ENCODE assay signal across 20 cellular contexts in genomic region chr11:14318581-14318981, GRCh38. TPM values are rescaled to one million over a fixed set of nuclear protein-coding genes. Genes with fewer than 3 reads are reported as not detected.
DNase-seq lines count a peak whose midpoint lies in the region; ATAC-seq, FAIRE-seq and TF ChIP-seq lines count a peak whose summit lies in the region.
"Had no signal": no experiment of that assay in that cellular context is flagged by ENCODE, and none has a peak within 500 bp of the region (broad histone marks: within the 10 kb centered on the region; RNA-seq: fewer than 3 reads in every experiment).

No MANE protein-coding gene starts in this region.

- H3K4me1 ChIP-seq in A549 (peaks cover 35% of the 10 kb centered on the region), HEK293 (ENCODE audit: control insufficient read depth, insufficient read depth, low read length) (no peaks in the 10 kb centered on the region), GM12878 (ENCODE audit: control insufficient read depth, insufficient read depth, low read length) (peaks cover 37% of the 10 kb centered on the region), left lung (peaks cover 3 to 7% of the 10 kb centered on the region in 2 donors), endodermal cell (ENCODE audit: control insufficient read depth, insufficient read depth, low read length) (no peaks in the 10 kb centered on the region)
- H3K4me1 ChIP-seq: parathyroid adenoma had no signal

- RAD21 ChIA-PET in GM12878 (lab: Charles Lee; ENCODE audit: unreplicated experiment), result interaction anchor here (0.6 to 3.3 kb wide), 7 partner anchors 9 to 137 kb away, joined by 3 to 14 read pairs (median 4); no protein-coding TSS in a partner anchor

- no peaks in the 10 kb centered on the region for H3K36me3 Mint-ChIP-seq in CD4-positive, alpha-beta T cell (ENCODE audit: low read depth)
- peaks cover 3% of the 10 kb centered on the region for H3K36me3 Mint-ChIP-seq in endodermal cell (ENCODE audit: low read depth)

- ATAC-seq in A549 (peak; percentile 70 to 79; a peak in 4 of 6 replicates), GM12878 (no peak), left lung (peak; percentile 88)
- no peak for ATAC-seq in CD4-positive, alpha-beta T cell (ENCODE audit: poor library complexity)
- ATAC-seq in activated CD4-positive, CD25-positive, alpha-beta regulatory T cell treated with anti-CD3 and anti-CD28 coated beads, Interleukin-2, amount 50 U/mL, for 24 hours, result no peak
- ATAC-seq: activated T-cell treated with anti-CD3 and anti-CD28 coated beads, Interleukin-2, amount 50 U/mL, for 72 hours; Right ventricle myocardium inferior; stimulated activated naive CD8-positive, alpha-beta T cell treated with anti-CD3 and anti-CD28 coated beads, Interleukin-15, amount 100 ng/mL, for 72 hours had no signal

- H3K9me3 Mint-ChIP-seq in CD4-positive, alpha-beta T cell, result no peaks in the 10 kb centered on the region
- no peaks in the 10 kb centered on the region for H3K9me3 Mint-ChIP-seq in endodermal cell
- H3K9me3 Mint-ChIP-seq: activated CD4-positive, alpha-beta T cell treated with anti-CD3 and anti-CD28 coated beads, Interleukin-2, amount 10 ng/mL, durations not matched to agents 7 days and 5 days; activated T-cell treated with anti-CD3 and anti-CD28 coated beads, Interleukin-2, amount 50 U/mL, for 72 hours; T-helper 2 cell treated with Interferon-gamma antibody and Interleukin-4, amounts not matched to agents 5 μg/mL and 100 μg/mL, for 36 hours had no signal

- H3K9ac ChIP-seq in GM12878 (ENCODE audit: control insufficient read depth, insufficient read depth, low read length) (no peak overlapping the region), endodermal cell (ENCODE audit: extremely low read depth, low read length, poor library complexity, severe bottlenecking) (no peak overlapping the region)
- H3K9ac ChIP-seq: parathyroid adenoma had no signal

- peak overlapping the region; percentile 22 to 50; a peak in 3 of 6 replicates for H3K27ac ChIP-seq in A549
- no peak overlapping the region for H3K27ac ChIP-seq in HEK293 (ENCODE audit: extremely low read depth, low read depth, low read length)
- no peak overlapping the region for H3K27ac ChIP-seq in GM12878 (ENCODE audit: control insufficient read depth, insufficient read depth)
- H3K27ac ChIP-seq in left lung, result peak overlapping the region in 1 of 2 donors; percentile 17
- H3K27ac ChIP-seq in CD4-positive, alpha-beta T cell (ENCODE audit: low read depth, low read length), result no peak overlapping the region
- H3K27ac ChIP-seq in coronary artery, result no peak overlapping the region
- no peak overlapping the region for H3K27ac ChIP-seq in endodermal cell (ENCODE audit: low read depth, low read length)
- H3K27ac ChIP-seq: parathyroid adenoma had no signal

- TF ChIP-seq RAD21 in A549 (conservative IDR thresholded peaks at IDR 0.05 in 1 of 2, IDR thresholded peaks at IDR 0.05 in 1 of 2) (no peak), GM12878 (IDR thresholded peaks at IDR 0.05; ENCODE audit: insufficient read depth, low read depth, low read length) (no peak)

- no peaks in the 10 kb centered on the region for H3K27me3 Mint-ChIP-seq in CD4-positive, alpha-beta T cell
- H3K27me3 Mint-ChIP-seq in endodermal cell (ENCODE audit: insufficient read depth), result no peaks in the 10 kb centered on the region
- H3K27me3 Mint-ChIP-seq: activated CD4-positive, alpha-beta T cell treated with anti-CD3 and anti-CD28 coated beads, Interleukin-2, amount 10 ng/mL, durations not matched to agents 7 days and 5 days; stimulated activated naive CD8-positive, alpha-beta T cell treated with anti-CD3 and anti-CD28 coated beads, Interleukin-15, amount 100 ng/mL, for 72 hours had no signal

- H3K4me3 ChIP-seq in A549, result no peak overlapping the region
- H3K4me3 ChIP-seq in HEK293 (ENCODE audit: low read depth, low read length), result no peak overlapping the region
- no peak overlapping the region for H3K4me3 ChIP-seq in GM12878
- H3K4me3 ChIP-seq in left lung, result no peak overlapping the region
- no peak overlapping the region for H3K4me3 ChIP-seq in coronary artery
- no peak overlapping the region for H3K4me3 ChIP-seq in endodermal cell (ENCODE audit: low read length)

- H3K79me2 ChIP-seq in GM12878 (ENCODE audit: control insufficient read depth, insufficient read depth, low read length), result peaks cover 85% of the 10 kb centered on the region

- no peak overlapping the region for H3K4me3 Mint-ChIP-seq in CD4-positive, alpha-beta T cell
- H3K4me3 Mint-ChIP-seq in endodermal cell, result no peak overlapping the region
- H3K4me3 Mint-ChIP-seq: activated CD4-positive, alpha-beta T cell treated with anti-CD3 and anti-CD28 coated beads, Interleukin-2, amount 10 ng/mL, durations not matched to agents 7 days and 5 days; activated T-cell treated with anti-CD3 and anti-CD28 coated beads, Interleukin-2, amount 50 U/mL, for 72 hours; stimulated activated naive CD8-positive, alpha-beta T cell treated with anti-CD3 and anti-CD28 coated beads, Interleukin-15, amount 100 ng/mL, for 72 hours; T-helper 2 cell treated with Interferon-gamma antibody and Interleukin-4, amounts not matched to agents 5 μg/mL and 100 μg/mL, for 36 hours had no signal

- no peak for TF ChIP-seq CTCF in A549 (IDR thresholded peaks at IDR 0.05)
- TF ChIP-seq CTCF in HEK293 (tag by site-specific recombination; IDR thresholded peaks at IDR 0.05), result no peak
- no peak for TF ChIP-seq CTCF in GM12878 (IDR thresholded peaks at IDR 0.05 in 2 of 3, conservative IDR thresholded peaks at IDR 0.05 in 1 of 3; ENCODE audit: control insufficient read depth in 2 of 3, extremely low read depth in 1 of 3, insufficient read depth in 1 of 3, low read depth in 3 of 3, low read length in 3 of 3)
- TF ChIP-seq CTCF in left lung (IDR thresholded peaks at IDR 0.05), result no peak
- no peak for TF ChIP-seq CTCF in CD4-positive, alpha-beta T cell (IDR thresholded peaks at IDR 0.05)
- TF ChIP-seq CTCF in coronary artery (IDR thresholded peaks at IDR 0.05), result no peak
- TF ChIP-seq CTCF in endodermal cell (conservative IDR thresholded peaks at IDR 0.05), result no peak

- intact Hi-C loops in GM12878 (cut with micrococcal nuclease; ENCODE audit: unreplicated experiment), result no loop called here
- intact Hi-C loops in left lung (cut with DNase I), result no loop called here
- intact Hi-C loops in CD4-positive, alpha-beta T cell (cut with DNase I, micrococcal nuclease), result no loop called here

- H4K20me1 ChIP-seq in GM12878 (ENCODE audit: control insufficient read depth, insufficient read depth), result no peaks in the 10 kb centered on the region

- TF ChIP-seq EP300 in A549 (IDR thresholded peaks at IDR 0.05) (no peak), GM12878 (IDR thresholded peaks at IDR 0.05; ENCODE audit: borderline replicate concordance in 1 of 2, control insufficient read depth in 1 of 2, low read depth in 2 of 2, low read length in 2 of 2) (no peak)

- 0% methylated on average over 1 of the region's 1 CpG for WGBS in A549 (ENCODE audit: missing lambda C conversion rate)
- WGBS in GM12878 (ENCODE audit: insufficient coverage, insufficient replicate concordance, low lambda C conversion rate, missing lambda C conversion rate), result 60% methylated on average over 1 of the region's 1 CpG
- 80% methylated on average over 1 of the region's 1 CpG; no CpG with 5 or more reads in 1 of the 2 experiments for WGBS in endodermal cell (ENCODE audit: insufficient coverage in 1 of 2, insufficient read length in 1 of 2), 2 experiments

- FAIRE-seq in A549 (lab: Jason Lieb, UNC) (peak; percentile 23), GM12878 (lab: Jason Lieb, UNC) (no peak)

- CTCF ChIA-PET in A549 (lab: Yijun Ruan, JAX), result interaction anchor here (0.8 to 4.6 kb wide), 4 partner anchors 10 to 99 kb away, joined by 3 to 29 read pairs (median 9); no protein-coding TSS in a partner anchor
- CTCF ChIA-PET in HEK293 (lab: Yijun Ruan, JAX), result interaction anchor here (0.8 to 1.4 kb wide), 6 partner anchors 9 to 656 kb away, joined by 3 to 7 read pairs (median 4); no protein-coding TSS in a partner anchor
- CTCF ChIA-PET in GM12878 (lab: Yijun Ruan, JAX), result interaction anchor here (0.9 to 4.6 kb wide), 5 partner anchors 10 to 18 kb away, joined by 5 to 33 read pairs (median 5); no protein-coding TSS in a partner anchor
- CTCF ChIA-PET in CD4-positive, alpha-beta T cell (lab: Charles Lee), result interaction anchor here (0.8 to 1.4 kb wide), 3 partner anchors 18 to 455 kb away, joined by 3 to 5 read pairs (median 3); no protein-coding TSS in a partner anchor

- no peak overlapping the region for H3K27ac Mint-ChIP-seq in CD4-positive, alpha-beta T cell
- no peak overlapping the region for H3K27ac Mint-ChIP-seq in endodermal cell
- H3K27ac Mint-ChIP-seq: activated T-cell treated with anti-CD3 and anti-CD28 coated beads, Interleukin-2, amount 50 U/mL, for 72 hours; stimulated activated naive CD8-positive, alpha-beta T cell treated with anti-CD3 and anti-CD28 coated beads, Interleukin-15, amount 100 ng/mL, for 72 hours; T-helper 2 cell treated with Interferon-gamma antibody and Interleukin-4, amounts not matched to agents 5 μg/mL and 100 μg/mL, for 36 hours had no signal

- in situ Hi-C loops in GM12878 (cut with MboI), result no loop called here

- no peak for DNase-seq in A549 (ENCODE audit: low read depth in 1 of 2, low spot score in 1 of 2)
- no peak for DNase-seq in GM12878 (ENCODE audit: low read depth, low spot score)
- no peak for DNase-seq in left lung
- DNase-seq in CD4-positive, alpha-beta T cell, result no peak
- no peak for DNase-seq in coronary artery (ENCODE audit: low spot score)
- no peak for DNase-seq in endodermal cell
- DNase-seq: activated CD4-positive, alpha-beta T cell treated with anti-CD3 and anti-CD28 coated beads, Interleukin-2, amount 10 ng/mL, durations not matched to agents 7 days and 5 days; activated T-cell treated with anti-CD3 and anti-CD28 coated beads, Interleukin-2, amount 50 U/mL, for 72 hours; anterior cingulate cortex; Calu3; H7; NCI-H2029; NCI-H748 treated with DMSO at 0.1 percent for 48 hours; spleen; stimulated activated naive CD8-positive, alpha-beta T cell treated with anti-CD3 and anti-CD28 coated beads, Interleukin-15, amount 100 ng/mL, for 72 hours had no signal

- no peaks in the 10 kb centered on the region for H3K36me3 ChIP-seq in HEK293 (ENCODE audit: control insufficient read depth in 2 of 2, insufficient read depth in 1 of 2, low read length in 2 of 2)
- H3K36me3 ChIP-seq in GM12878 (ENCODE audit: control insufficient read depth in 2 of 2, insufficient read depth in 2 of 2, low read length in 1 of 2), result no peaks in the 10 kb centered on the region
- no peaks in the 10 kb centered on the region for H3K36me3 ChIP-seq in left lung
- no peaks in the 10 kb centered on the region for H3K36me3 ChIP-seq in endodermal cell (ENCODE audit: control insufficient read depth, insufficient read depth, low read length)
- H3K36me3 ChIP-seq: spleen had no signal

- no TSS peak for BruUV-seq in GM12878 (replicated peaks; lab: Mats Ljungman, UMichigan)

- peaks cover 63% of the 10 kb centered on the region for H3K4me1 Mint-ChIP-seq in CD4-positive, alpha-beta T cell (ENCODE audit: low read depth)
- peaks cover 24% of the 10 kb centered on the region for H3K4me1 Mint-ChIP-seq in endodermal cell

- TF ChIP-seq POLR2A in A549 (IDR thresholded peaks at IDR 0.05; ENCODE audit: low read length) (no peak), GM12878 (IDR thresholded peaks at IDR 0.05; ENCODE audit: low read depth, low read length) (no peak)

- H3K27me3 ChIP-seq in GM12878 (replicated peaks in 1 of 2; ENCODE audit: control insufficient read depth in 2 of 2, insufficient read depth in 2 of 2, low read length in 1 of 2), result no peaks in the 10 kb centered on the region
- H3K27me3 ChIP-seq in left lung, result no peaks in the 10 kb centered on the region
- H3K27me3 ChIP-seq in CD4-positive, alpha-beta T cell (ENCODE audit: control insufficient read depth, insufficient read depth, low read length), result no peaks in the 10 kb centered on the region
- H3K27me3 ChIP-seq in endodermal cell (ENCODE audit: control insufficient read depth, insufficient read depth, low read length, poor library complexity, severe bottlenecking), result no peaks in the 10 kb centered on the region
- H3K27me3 ChIP-seq: spleen had no signal

- SMC1A ChIA-PET in GM12878 (lab: Charles Lee; ENCODE audit: uncharacterized antibody, unreplicated experiment), result interaction anchor here (0.6 to 10.3 kb wide), 10 partner anchors 9 to 95 kb away, joined by 3 to 89 read pairs (median 4); no protein-coding TSS in a partner anchor

- H3K9me3 ChIP-seq in A549, result no peaks in the 10 kb centered on the region
- no peaks in the 10 kb centered on the region for H3K9me3 ChIP-seq in HEK293 (ENCODE audit: control insufficient read depth, insufficient read depth, low read depth, low read length)
- H3K9me3 ChIP-seq in GM12878 (replicated peaks; ENCODE audit: control insufficient read depth, insufficient read depth, low read length), result no peaks in the 10 kb centered on the region; the same call in none of the 3 replicates
- H3K9me3 ChIP-seq in left lung, result no peaks in the 10 kb centered on the region
- no peaks in the 10 kb centered on the region for H3K9me3 ChIP-seq in CD4-positive, alpha-beta T cell (ENCODE audit: control insufficient read depth, low read length)
- no peaks in the 10 kb centered on the region for H3K9me3 ChIP-seq in endodermal cell (ENCODE audit: control insufficient read depth, low read length)
- H3K9me3 ChIP-seq: spleen had no signal

- H3K4me2 ChIP-seq in A549, result peak overlapping the region; percentile 52
- 0 out of 2 replicates have a peak overlapping the region, but pooled peaks have one; percentile 23 for H3K4me2 ChIP-seq in GM12878 (ENCODE audit: control insufficient read depth, insufficient read depth)

- H2AFZ ChIP-seq in GM12878 (ENCODE audit: control insufficient read depth, low read depth, low read length), result no peak overlapping the region
- H2AFZ ChIP-seq: parathyroid adenoma had no signal

- POLR2A ChIA-PET in A549 (lab: Yijun Ruan, JAX) (no interaction called here), HEK293 (lab: Yijun Ruan, JAX) (no interaction called here), GM12878 (lab: Charles Lee) (interaction anchor here (0.6 to 2.8 kb wide), 7 partner anchors 14 to 244 kb away, joined by 3 to 8 read pairs (median 4); no protein-coding TSS in a partner anchor)
- POLR2A ChIA-PET in CD4-positive, alpha-beta T cell (lab: Charles Lee), result interaction anchor here (0.8 kb wide), 1 partner anchor 10 kb away, joined by 3 read pairs; no protein-coding TSS in a partner anchor

RNA-seq across cellular contexts. Expression of gene RRAS2, which starts 40.4 kb away (rescaled TPM):
- polyA plus RNA-seq in A549 (2011; rRNA removed) (39.7 and 48.2 TPM in 2 replicates), A549 (2017; fragmentation: RNase III; extraction: RNeasy Plus Mini Kit Qiagen cat#74134 plus additional on column Dnase treatment) (37.9 to 44.0 TPM (median 40.2 TPM) in 3 replicates), GM12878 (2011; rRNA removed) (66.3 and 111 TPM in 2 replicates), GM12878 (2014; fragmentation: Illumina TruSeq; extraction: Trizol) (72.4 and 86.7 TPM in 2 replicates), GM12878 (2014; fragmentation: Nextera tagmentation; extraction: Ambion mirVana) (10 to 100 TPM; 26.9 to 33.3 TPM), GM12878 (2014; rRNA removed) (37.4 and 41.8 TPM in 2 replicates), GM12878 (2016; fragmentation: Nextera tagmentation; extraction: Ambion mirVana) (10 to 100 TPM; 40.0 to 45.0 TPM)
- 17.1 and 21.7 TPM in 2 replicates for polyA plus RNA-seq in A549 (2012; cell fraction: cytosol; rRNA removed)
- polyA plus RNA-seq in A549 (2012; cell fraction: nucleus; rRNA removed), result 8.8 and 10.4 TPM in 2 replicates
- polyA minus RNA-seq in A549 (2011; rRNA and poly(A)+ RNA removed), result 7.8 and 9.1 TPM in 2 replicates
- 36.5 and 45.1 TPM in 2 replicates for total RNA-seq in GM12878 (2013; cell fraction: nucleolus; rRNA removed)
- total RNA-seq in GM12878 (2014; rRNA removed) (46.9 and 53.9 TPM in 2 replicates), GM12878 (2014; rRNA removed; fragmentation: Illumina TruSeq; extraction: Trizol) (45.8 and 49.2 TPM in 2 replicates), GM12878 (2021) (51.3 and 52.2 TPM in 2 replicates), left lung (10 to 100 TPM; 44.2 to 51.4 TPM), endodermal cell (10 to 100 TPM; 75.1 to 99.7 TPM)
- polyA plus RNA-seq in GM12878 (2011; ENCODE audit: low read depth), result 21.4 TPM
- polyA plus RNA-seq in GM12878 (2011; cell fraction: cytosol; rRNA removed), result 19.5 and 19.9 TPM in 2 replicates
- polyA plus RNA-seq in GM12878 (2011; cell fraction: nucleus; rRNA removed), result 17.0 and 21.5 TPM in 2 replicates
- polyA plus RNA-seq in GM12878 (2012), result 34.4 and 46.5 TPM in 2 replicates
- 17.7 and 26.6 TPM in 2 replicates for polyA minus RNA-seq in GM12878 (2011; rRNA and poly(A)+ RNA removed)
- polyA minus RNA-seq in GM12878 (2011; cell fraction: cytosol; rRNA and poly(A)+ RNA removed), result 15.4 and 16.7 TPM in 2 replicates
- 12.6 and 20.9 TPM in 2 replicates for polyA minus RNA-seq in GM12878 (2011; cell fraction: nucleus; rRNA and poly(A)+ RNA removed)
- 10 to 100 TPM; 20.7 to 21.2 TPM for total RNA-seq in CD4-positive, alpha-beta T cell
- polyA plus RNA-seq in endodermal cell (2013, experiment 1 of 2), result 48.4 TPM
- 43.3 TPM for polyA plus RNA-seq in endodermal cell (2013, experiment 2 of 2)

Comparison
In these comparisons a context has a peak if more than half of its experiments do, and no peak if none do; other contexts are left out.
1. ATAC-seq: peak in A549 (2 of 2) and left lung (single experiment); none in GM12878 (single experiment), CD4-positive, alpha-beta T cell (single experiment) and activated CD4-positive, CD25-positive, alpha-beta regulatory T cell treated with anti-CD3 and anti-CD28 coated beads, Interleukin-2, amount 50 U/mL, for 24 hours (0 of 2).
2. H3K27ac ChIP-seq: peak in A549 (2 of 2); none in HEK293 (single experiment), GM12878 (single experiment), CD4-positive, alpha-beta T cell (single experiment), coronary artery (0 of 2) and endodermal cell (single experiment).
3. POLR2A ChIA-PET loops: an anchor here in GM12878 (0.6 to 2.8 kb wide) and CD4-positive, alpha-beta T cell (0.8 kb wide); none called in A549 and HEK293.